25 cellular contexts compared by ENCODE assay signal in the genomic region with DNA sequence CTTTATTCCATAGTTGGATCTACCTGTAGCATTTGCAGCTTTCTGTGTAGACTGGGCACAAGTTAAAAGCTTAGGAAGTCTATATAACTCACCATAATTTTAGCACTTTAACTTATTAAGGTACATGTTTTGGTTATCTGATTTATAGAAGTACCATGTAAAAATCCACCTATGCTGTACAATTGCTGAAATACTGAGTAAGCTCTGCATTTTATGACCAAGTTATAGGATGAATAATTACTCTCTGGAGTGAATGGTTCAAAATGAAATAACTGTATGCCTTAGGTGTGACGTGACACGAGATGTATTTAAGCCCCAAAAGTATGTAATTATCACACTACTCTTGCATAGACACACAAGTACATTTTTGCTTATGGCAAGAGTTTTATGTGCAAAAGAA. TPM values are rescaled to one million over a fixed set of nuclear protein-coding genes. Genes with fewer than 3 reads are reported as not detected.
DNase-seq lines count a peak whose midpoint lies in the region; ATAC-seq, FAIRE-seq and TF ChIP-seq lines count a peak whose summit lies in the region.
"Had no signal": no experiment of that assay in that cellular context is flagged by ENCODE, and none has a peak within 500 bp of the region (broad histone marks: within the 10 kb centered on the region; RNA-seq: fewer than 3 reads in every experiment).

No MANE protein-coding gene starts in this region.

- no peak overlapping the region for H3K4me3 Mint-ChIP-seq in type B pancreatic cell
- H3K4me3 Mint-ChIP-seq: B cell; CD4-positive, alpha-beta T cell; CD8-positive, alpha-beta T cell had no signal

- no peak overlapping the region for H3K9ac ChIP-seq in Karpas-422 (ENCODE audit: low read length)
- H3K9ac ChIP-seq: BLaER1 treated with 17β-estradiol and CSF1 and Interleukin-3, amounts not matched to agents 10 nM and 100 nM had no signal

- H2AFZ ChIP-seq in Karpas-422 (ENCODE audit: low read length) = no peak overlapping the region

- H3K27ac Mint-ChIP-seq in type B pancreatic cell = peak overlapping the region; percentile 87
- H3K27ac Mint-ChIP-seq: B cell; CD4-positive, alpha-beta T cell; CD8-positive, alpha-beta T cell had no signal

- H3K27ac ChIP-seq in Karpas-422 (ENCODE audit: low read length) (no peak overlapping the region), foreskin keratinocyte (no peak overlapping the region)
- H3K27ac ChIP-seq: 22Rv1; A549; BLaER1 treated with 17β-estradiol and CSF1 and Interleukin-3, amounts not matched to agents 10 nM and 100 nM; C4-2B had no signal

- H3K27me3 ChIP-seq in Karpas-422 (ENCODE audit: low read length) = no peaks in the 10 kb centered on the region
- no peaks in the 10 kb centered on the region for H3K27me3 ChIP-seq in foreskin keratinocyte
- H3K27me3 ChIP-seq: BLaER1 treated with 17β-estradiol and CSF1 and Interleukin-3, amounts not matched to agents 10 nM and 100 nM had no signal

- no peaks in the 10 kb centered on the region for H3K9me2 ChIP-seq in Karpas-422 (replicated peaks; ENCODE audit: insufficient read depth, low read length)

- 0 out of 2 replicates have a peak, but pooled peaks cover 5% of the 10 kb centered on the region for H3K36me3 ChIP-seq in Karpas-422 (ENCODE audit: insufficient read depth, low read length)

- TF ChIP-seq CTCF in D721Med (IDR thresholded peaks at IDR 0.05; ENCODE audit: insufficient read depth, missing control alignments) = no peak
- no peak for TF ChIP-seq CTCF in type B pancreatic cell (conservative IDR thresholded peaks at IDR 0.05)
- TF ChIP-seq CTCF in GM13977 (IDR thresholded peaks at IDR 0.05; ENCODE audit: extremely low read depth, insufficient read depth, missing control alignments) = no peak
- TF ChIP-seq CTCF in foreskin keratinocyte (conservative IDR thresholded peaks at IDR 0.05) = no peak

- peaks cover 5% of the 10 kb centered on the region for H3K9me3 Mint-ChIP-seq in type B pancreatic cell

- H3K4me2 ChIP-seq in Karpas-422 (ENCODE audit: low read depth, low read length, poor library complexity, severe bottlenecking) = no peak overlapping the region
- H3K4me2 ChIP-seq: A549; BLaER1 treated with 17β-estradiol and CSF1 and Interleukin-3, amounts not matched to agents 10 nM and 100 nM had no signal

- peaks cover 40% of the 10 kb centered on the region for H3K4me1 Mint-ChIP-seq in type B pancreatic cell (ENCODE audit: unreplicated experiment)

- FAIRE-seq in D721Med (lab: Jason Lieb, UNC) = peak; percentile 53
- FAIRE-seq: A549, GM12878, GM12892, GM19239 had no signal

- no peaks in the 10 kb centered on the region for H3K27me3 Mint-ChIP-seq in type B pancreatic cell
- H3K27me3 Mint-ChIP-seq: B cell; CD4-positive, alpha-beta T cell had no signal

- H3K36me3 Mint-ChIP-seq in type B pancreatic cell = peaks cover 9% of the 10 kb centered on the region

- no peak for ATAC-seq in foreskin keratinocyte
- ATAC-seq: CD8-positive, alpha-beta T cell had no signal

- no peak overlapping the region for H3K4me3 ChIP-seq in Karpas-422 (ENCODE audit: low read length)
- H3K4me3 ChIP-seq: A549; BLaER1 treated with 17β-estradiol and CSF1 and Interleukin-3, amounts not matched to agents 10 nM and 100 nM; GM12878 had no signal

- H3K79me2 ChIP-seq in Karpas-422 (ENCODE audit: low read length) = no peaks in the 10 kb centered on the region

- H3K4me1 ChIP-seq in Karpas-422 (ENCODE audit: low read length) (peaks cover 5% of the 10 kb centered on the region), foreskin keratinocyte (no peaks in the 10 kb centered on the region)
- H3K4me1 ChIP-seq: Caco-2 had no signal

- H4K20me1 ChIP-seq in Karpas-422 (ENCODE audit: insufficient read depth, low read depth, low read length) = peaks cover 3% of the 10 kb centered on the region; the same call in 1 of the 2 replicates

- DNase-seq in D721Med (ENCODE audit: insufficient read length, low spot score) = no peak
- DNase-seq in Karpas-422 = peak; percentile 16
- no peak for DNase-seq in type B pancreatic cell (ENCODE audit: extremely low spot score, unreplicated experiment)
- DNase-seq in GM13977 (ENCODE audit: low spot score) = no peak
- no peak for DNase-seq in foreskin keratinocyte
- DNase-seq: AML-193; Caco-2; Calu3; CD4-positive, alpha-beta T cell; CD8-positive, alpha-beta T cell; DMS 273 treated with DMSO at 0.1 percent for 48 hours; DMS153; DMS53; DMS79; DND-41; EL; GDM1 had no signal

- in situ Hi-C loops in GM13977 (cut with MboI; ENCODE audit: low pct_unique_long_range_greater_than_20kb, low sequenced_read_pairs, unreplicated experiment) = no loop called here

- H3K9me3 ChIP-seq in Karpas-422 (ENCODE audit: low read length) = peaks cover 6% of the 10 kb centered on the region

RNA-seq across cellular contexts. Expression of a gene that starts 22.1 kb away (rescaled TPM):
- total RNA-seq in Karpas-422 (2014; rRNA removed; shearing (Covaris generic); ENCODE audit: low replicate concordance) = 1.7 and 4.2 TPM in 2 replicates
- total RNA-seq in type B pancreatic cell (ENCODE audit: low replicate concordance) (22.4 and 24.6 TPM in 2 replicates), foreskin keratinocyte (6.4 and 6.8 TPM in 2 replicates)
- 1.4 and 1.6 TPM in 2 replicates for polyA plus RNA-seq in foreskin keratinocyte
